In the genomic region with DNA sequence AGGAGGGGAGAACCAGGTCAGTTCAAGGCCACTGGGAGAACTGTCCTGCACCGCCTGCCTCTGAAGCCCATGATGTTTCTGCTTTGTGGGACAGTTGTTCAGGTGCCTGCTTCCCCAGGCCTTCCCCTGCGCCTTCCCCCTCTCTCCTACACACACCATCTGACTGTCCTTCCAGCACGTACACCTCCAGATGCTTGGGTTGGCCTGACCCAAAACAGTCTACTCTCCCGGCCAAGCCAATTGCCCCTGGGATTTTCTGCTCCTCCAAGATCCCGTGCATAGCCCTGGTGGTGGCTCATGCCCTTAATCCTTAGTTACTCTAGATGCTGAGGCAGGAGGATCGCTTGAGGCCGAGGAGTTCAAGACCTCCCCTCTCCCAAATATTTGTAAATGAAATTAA, we compare ENCODE assay signal across 9 cellular contexts. TPM values are rescaled to one million over a fixed set of nuclear protein-coding genes. Genes with fewer than 3 reads are reported as not detected.
DNase-seq lines count a peak whose midpoint lies in the region; ATAC-seq, FAIRE-seq and TF ChIP-seq lines count a peak whose summit lies in the region.
"Had no signal": no experiment of that assay in that cellular context is flagged by ENCODE, and none has a peak within 500 bp of the region (broad histone marks: within the 10 kb centered on the region; RNA-seq: fewer than 3 reads in every experiment).

No MANE protein-coding gene starts in this region.

- peak overlapping the region; percentile 63 to 97 (median 83) for H3K4me3 ChIP-seq in keratinocyte (ENCODE audit: control insufficient read depth in 2 of 3, extremely low read depth in 1 of 3, insufficient read depth in 2 of 3, low read depth in 1 of 3, low read length in 3 of 3)

- H3K27ac Mint-ChIP-seq in activated CD4-positive, alpha-beta memory T cell treated with anti-CD3 and anti-CD28 coated beads, Interleukin-2, amount 10 ng/mL, durations not matched to agents 7 days and 5 days: peak overlapping the region; percentile 47
- H3K27ac Mint-ChIP-seq in stimulated activated naive CD8-positive, alpha-beta T cell treated with anti-CD3 and anti-CD28 coated beads, Interleukin-15, amount 100 ng/mL, for 72 hours: peak overlapping the region; percentile 96 to 97

- H3K9me3 ChIP-seq in keratinocyte (ENCODE audit: control insufficient read depth, low read depth, low read length): no peaks in the 10 kb centered on the region

- peaks cover 16% of the 10 kb centered on the region for H3K79me2 ChIP-seq in keratinocyte (ENCODE audit: control insufficient read depth, insufficient read depth, low read length)

- peak overlapping the region; percentile 74 for H2AFZ ChIP-seq in keratinocyte (ENCODE audit: control insufficient read depth, low read length)

- peaks cover 11 to 15% of the 10 kb centered on the region in 2 experiments for H3K36me3 ChIP-seq in keratinocyte (ENCODE audit: control insufficient read depth in 2 of 2, extremely low read depth in 1 of 2, insufficient read depth in 2 of 2, low read length in 2 of 2)

- ATAC-seq in stimulated activated naive CD8-positive, alpha-beta T cell treated with anti-CD3 and anti-CD28 coated beads, Interleukin-15, amount 100 ng/mL, for 72 hours: no peak
- ATAC-seq in GM18498 (IDR thresholded peaks at IDR 0.05; ENCODE audit: unreplicated experiment) (no peak), GM21360 (IDR thresholded peaks at IDR 0.05; ENCODE audit: unreplicated experiment) (no peak), foreskin keratinocyte (no peak)

- H3K9ac ChIP-seq in keratinocyte (ENCODE audit: control insufficient read depth, extremely low read depth, insufficient read depth, low read length): peak overlapping the region; percentile 85

- FAIRE-seq in keratinocyte (lab: Jason Lieb, UNC): no peak
- FAIRE-seq: A204.1 had no signal

- no peaks in the 10 kb centered on the region for H3K9me3 Mint-ChIP-seq in activated CD4-positive, alpha-beta memory T cell treated with anti-CD3 and anti-CD28 coated beads, Interleukin-2, amount 10 ng/mL, durations not matched to agents 7 days and 5 days
- no peaks in the 10 kb centered on the region for H3K9me3 Mint-ChIP-seq in stimulated activated naive CD8-positive, alpha-beta T cell treated with anti-CD3 and anti-CD28 coated beads, Interleukin-15, amount 100 ng/mL, for 72 hours

- H3K4me3 Mint-ChIP-seq in activated CD4-positive, alpha-beta memory T cell treated with anti-CD3 and anti-CD28 coated beads, Interleukin-2, amount 10 ng/mL, durations not matched to agents 7 days and 5 days: peak overlapping the region; percentile 82
- peak overlapping the region; percentile 72 to 89 for H3K4me3 Mint-ChIP-seq in stimulated activated naive CD8-positive, alpha-beta T cell treated with anti-CD3 and anti-CD28 coated beads, Interleukin-15, amount 100 ng/mL, for 72 hours

- no peaks in the 10 kb centered on the region for H4K20me1 ChIP-seq in keratinocyte (ENCODE audit: control insufficient read depth, extremely low read depth, insufficient read depth, low read length)

- CTCF ChIA-PET in activated CD4-positive, alpha-beta memory T cell treated with anti-CD3 and anti-CD28 coated beads, Interleukin-2, amount 10 ng/mL, durations not matched to agents 7 days and 5 days (lab: Charles Lee): interaction anchor here (0.7 to 2.1 kb wide), 8 partner anchors 24 to 116 kb away, joined by 3 to 24 read pairs (median 8); partner anchors contain the start of gene LRRC59

- peak overlapping the region; percentile 94 for H3K4me2 ChIP-seq in keratinocyte (ENCODE audit: control insufficient read depth, extremely low read depth, insufficient read depth, low read depth, low read length)

- H3K4me1 Mint-ChIP-seq in activated CD4-positive, alpha-beta memory T cell treated with anti-CD3 and anti-CD28 coated beads, Interleukin-2, amount 10 ng/mL, durations not matched to agents 7 days and 5 days: peaks cover 25% of the 10 kb centered on the region
- H3K4me1 Mint-ChIP-seq in stimulated activated naive CD8-positive, alpha-beta T cell treated with anti-CD3 and anti-CD28 coated beads, Interleukin-15, amount 100 ng/mL, for 72 hours: peaks cover 38% of the 10 kb centered on the region

- dilution Hi-C loops in keratinocyte (cut with MboI; ENCODE audit: extremely low pct_ligation_motif_present, low sequenced_read_pairs): no loop called here

- no peak for TF ChIP-seq CTCF in keratinocyte (optimal IDR thresholded peaks at IDR 0.05 in 1 of 3, IDR thresholded peaks at IDR 0.05 in 1 of 3, conservative IDR thresholded peaks at IDR 0.05 in 1 of 3; ENCODE audit: extremely low read depth in 1 of 3, insufficient read depth in 2 of 3, low read length in 3 of 3)
- TF ChIP-seq CTCF in foreskin keratinocyte (conservative IDR thresholded peaks at IDR 0.05): no peak

- peaks cover 3% of the 10 kb centered on the region for H3K27me3 Mint-ChIP-seq in activated CD4-positive, alpha-beta memory T cell treated with anti-CD3 and anti-CD28 coated beads, Interleukin-2, amount 10 ng/mL, durations not matched to agents 7 days and 5 days
- H3K27me3 Mint-ChIP-seq in stimulated activated naive CD8-positive, alpha-beta T cell treated with anti-CD3 and anti-CD28 coated beads, Interleukin-15, amount 100 ng/mL, for 72 hours: no peaks in the 10 kb centered on the region

- H3K27ac ChIP-seq in keratinocyte (ENCODE audit: control insufficient read depth, insufficient read depth, low read length) (no peak overlapping the region), foreskin keratinocyte (no peak overlapping the region)

- H3K27me3 ChIP-seq in keratinocyte (ENCODE audit: control insufficient read depth, extremely low read depth, insufficient read depth, low read length) (no peaks in the 10 kb centered on the region), foreskin keratinocyte (no peaks in the 10 kb centered on the region)

- DNase-seq in DMS 273 (lab: John Stamatoyannopoulos, UW; ENCODE audit: unreplicated experiment): peak; percentile 51
- no peak for DNase-seq in DMS 273 treated with DMSO at 0.1 percent for 48 hours (lab: John Stamatoyannopoulos, UW)
- no peak for DNase-seq in activated CD4-positive, alpha-beta memory T cell treated with anti-CD3 and anti-CD28 coated beads, Interleukin-2, amount 10 ng/mL, durations not matched to agents 7 days and 5 days
- no peak for DNase-seq in keratinocyte (ENCODE audit: low read depth, low spot score)
- DNase-seq in stimulated activated naive CD8-positive, alpha-beta T cell treated with anti-CD3 and anti-CD28 coated beads, Interleukin-15, amount 100 ng/mL, for 72 hours: no peak
- no peak for DNase-seq in foreskin keratinocyte

- peaks cover 4% of the 10 kb centered on the region for H3K36me3 Mint-ChIP-seq in activated CD4-positive, alpha-beta memory T cell treated with anti-CD3 and anti-CD28 coated beads, Interleukin-2, amount 10 ng/mL, durations not matched to agents 7 days and 5 days (ENCODE audit: low read depth)

- H3K9me1 ChIP-seq in keratinocyte (ENCODE audit: control insufficient read depth, extremely low read depth, insufficient read depth, low read length): no peaks in the 10 kb centered on the region

- H3K4me1 ChIP-seq in keratinocyte (ENCODE audit: control insufficient read depth, extremely low read depth, insufficient read depth, low read length) (peaks cover 29% of the 10 kb centered on the region), foreskin keratinocyte (peaks cover 14% of the 10 kb centered on the region)

- POLR2A ChIA-PET in activated CD4-positive, alpha-beta memory T cell treated with anti-CD3 and anti-CD28 coated beads, Interleukin-2, amount 10 ng/mL, durations not matched to agents 7 days and 5 days (lab: Charles Lee): interaction anchor here (0.7 to 2.4 kb wide), 2 partner anchors 33 to 40 kb away, joined by 3 to 10 read pairs; no protein-coding TSS in a partner anchor

RNA-seq across cellular contexts. Expression of gene RSAD1, which starts 0.7 kb away (rescaled TPM):
- 10 to 100 TPM; 24.5 to 28.4 TPM for total RNA-seq in activated CD4-positive, alpha-beta memory T cell treated with anti-CD3 and anti-CD28 coated beads, Interleukin-2, amount 10 ng/mL, durations not matched to agents 7 days and 5 days
- 25.5 to 28.5 TPM (median 28.2 TPM) in 3 replicates for polyA plus RNA-seq in keratinocyte
- polyA plus RNA-seq in keratinocyte (2011; ENCODE audit: low read depth): 11.0 TPM
- polyA plus RNA-seq in keratinocyte (2011; cell fraction: cytosol; rRNA removed): 14.4 and 15.4 TPM in 2 replicates
- polyA plus RNA-seq in keratinocyte (2011; cell fraction: nucleus; rRNA removed): 58.5 and 61.1 TPM in 2 replicates
- polyA plus RNA-seq in keratinocyte (2012; ENCODE audit: low replicate concordance): 20.2 and 28.1 TPM in 2 replicates
- 15.0 to 22.0 TPM (median 20.6 TPM) in 3 replicates for polyA minus RNA-seq in keratinocyte
- polyA minus RNA-seq in keratinocyte (2011; cell fraction: cytosol; rRNA and poly(A)+ RNA removed): 16.1 TPM
- polyA minus RNA-seq in keratinocyte (2011; cell fraction: nucleus; rRNA and poly(A)+ RNA removed): 22.8 and 23.6 TPM in 2 replicates
- total RNA-seq in foreskin keratinocyte: 37.3 and 41.0 TPM in 2 replicates
- polyA plus RNA-seq in foreskin keratinocyte: 31.2 and 33.2 TPM in 2 replicates

RNA-seq across cellular contexts. Expression of gene CHAD, which starts 9.3 kb away (rescaled TPM):
- total RNA-seq in activated CD4-positive, alpha-beta memory T cell treated with anti-CD3 and anti-CD28 coated beads, Interleukin-2, amount 10 ng/mL, durations not matched to agents 7 days and 5 days: not detected
- polyA plus RNA-seq in keratinocyte (not detected in 3 replicates), foreskin keratinocyte (not detected in 2 replicates)
- polyA plus RNA-seq in keratinocyte (2011; ENCODE audit: low read depth): not detected
- not detected in 2 replicates for polyA plus RNA-seq in keratinocyte (2011; cell fraction: cytosol; rRNA removed)
- not detected in 2 replicates for polyA plus RNA-seq in keratinocyte (2011; cell fraction: nucleus; rRNA removed)
- 0.48 and 0.80 TPM in 2 replicates for polyA plus RNA-seq in keratinocyte (2012; ENCODE audit: low replicate concordance)
- polyA minus RNA-seq in keratinocyte: not detected in 3 replicates
- polyA minus RNA-seq in keratinocyte (2011; cell fraction: cytosol; rRNA and poly(A)+ RNA removed): not detected
- not detected in 2 replicates for polyA minus RNA-seq in keratinocyte (2011; cell fraction: nucleus; rRNA and poly(A)+ RNA removed)
- total RNA-seq in foreskin keratinocyte: not detected in 2 replicates

RNA-seq across cellular contexts. Expression of gene MYCBPAP, which starts 30.3 kb away (rescaled TPM):
- 10 to 100 TPM; 13.4 to 15.2 TPM for total RNA-seq in activated CD4-positive, alpha-beta memory T cell treated with anti-CD3 and anti-CD28 coated beads, Interleukin-2, amount 10 ng/mL, durations not matched to agents 7 days and 5 days
- 5.1 to 9.5 TPM (median 9.0 TPM) in 3 replicates for polyA plus RNA-seq in keratinocyte
- 2.4 TPM for polyA plus RNA-seq in keratinocyte (2011; ENCODE audit: low read depth)
- 1.9 and 2.1 TPM in 2 replicates for polyA plus RNA-seq in keratinocyte (2011; cell fraction: cytosol; rRNA removed)
- polyA plus RNA-seq in keratinocyte (2011; cell fraction: nucleus; rRNA removed): 30.5 and 34.7 TPM in 2 replicates
- 0.85 and 9.1 TPM in 2 replicates for polyA plus RNA-seq in keratinocyte (2012; ENCODE audit: low replicate concordance)
- polyA minus RNA-seq in keratinocyte: 1.4 to 6.3 TPM (median 4.1 TPM) in 3 replicates
- polyA minus RNA-seq in keratinocyte (2011; cell fraction: cytosol; rRNA and poly(A)+ RNA removed): 5.6 TPM
- polyA minus RNA-seq in keratinocyte (2011; cell fraction: nucleus; rRNA and poly(A)+ RNA removed): 4.7 and 7.4 TPM in 2 replicates
- 7.8 and 13.7 TPM in 2 replicates for total RNA-seq in foreskin keratinocyte
- 5.3 and 10.1 TPM in 2 replicates for polyA plus RNA-seq in foreskin keratinocyte

RNA-seq across cellular contexts. Expression of gene ACSF2, which starts 52.0 kb away (rescaled TPM):
- total RNA-seq in activated CD4-positive, alpha-beta memory T cell treated with anti-CD3 and anti-CD28 coated beads, Interleukin-2, amount 10 ng/mL, durations not matched to agents 7 days and 5 days: 10 to 100 TPM; 28.7 to 30.7 TPM
- polyA plus RNA-seq in keratinocyte (57.6 to 102 TPM (median 71.9 TPM) in 3 replicates), foreskin keratinocyte (34.6 and 35.2 TPM in 2 replicates)
- 101 TPM for polyA plus RNA-seq in keratinocyte (2011; ENCODE audit: low read depth)
- polyA plus RNA-seq in keratinocyte (2011; cell fraction: cytosol; rRNA removed): 44.9 and 50.9 TPM in 2 replicates
- 241 and 303 TPM in 2 replicates for polyA plus RNA-seq in keratinocyte (2011; cell fraction: nucleus; rRNA removed)
- polyA plus RNA-seq in keratinocyte (2012; ENCODE audit: low replicate concordance): 46.5 and 47.5 TPM in 2 replicates
- polyA minus RNA-seq in keratinocyte: 92.0 to 164 TPM (median 110 TPM) in 3 replicates
- polyA minus RNA-seq in keratinocyte (2011; cell fraction: cytosol; rRNA and poly(A)+ RNA removed): 35.7 TPM
- polyA minus RNA-seq in keratinocyte (2011; cell fraction: nucleus; rRNA and poly(A)+ RNA removed): 93.2 and 125 TPM in 2 replicates
- 37.9 and 40.6 TPM in 2 replicates for total RNA-seq in foreskin keratinocyte

RNA-seq across cellular contexts. Expression of gene EPN3, which starts 54.6 kb away (rescaled TPM):
- not detected for total RNA-seq in activated CD4-positive, alpha-beta memory T cell treated with anti-CD3 and anti-CD28 coated beads, Interleukin-2, amount 10 ng/mL, durations not matched to agents 7 days and 5 days
- polyA plus RNA-seq in keratinocyte: 50.7 to 155 TPM (median 66.7 TPM) in 3 replicates
- polyA plus RNA-seq in keratinocyte (2011; ENCODE audit: low read depth): 34.9 TPM
- polyA plus RNA-seq in keratinocyte (2011; cell fraction: cytosol; rRNA removed): 66.6 and 129 TPM in 2 replicates
- polyA plus RNA-seq in keratinocyte (2011; cell fraction: nucleus; rRNA removed): 115 and 162 TPM in 2 replicates
- polyA plus RNA-seq in keratinocyte (2012; ENCODE audit: low replicate concordance): 41.8 and 249 TPM in 2 replicates
- 47.1 to 355 TPM (median 69.7 TPM) in 3 replicates for polyA minus RNA-seq in keratinocyte
- polyA minus RNA-seq in keratinocyte (2011; cell fraction: cytosol; rRNA and poly(A)+ RNA removed): 128 TPM
- polyA minus RNA-seq in keratinocyte (2011; cell fraction: nucleus; rRNA and poly(A)+ RNA removed): 133 and 152 TPM in 2 replicates
- total RNA-seq in foreskin keratinocyte: 124 and 225 TPM in 2 replicates
- polyA plus RNA-seq in foreskin keratinocyte: 127 and 203 TPM in 2 replicates
